ENCODE assay signal across 8 cellular contexts in genomic region chr17:82536220-82537201, GRCh38. TPM values are rescaled to one million over a fixed set of nuclear protein-coding genes. Genes with fewer than 3 reads are reported as not detected.
DNase-seq lines count a peak whose midpoint lies in the region; ATAC-seq and TF ChIP-seq lines count a peak whose summit lies in the region.

No MANE protein-coding gene starts in this region.

- no peak overlapping the region for H3K9ac ChIP-seq in PC-3 (ENCODE audit: low read length)

- H3K36me3 Mint-ChIP-seq in endothelial cell (ENCODE audit: low read depth, unreplicated experiment): no peaks in the 10 kb centered on the region
- peaks cover 16% of the 10 kb centered on the region for H3K36me3 Mint-ChIP-seq in nephron progenitor cell (ENCODE audit: low read depth)

- peaks cover 100% of the 10 kb centered on the region for H3K79me2 ChIP-seq in PC-3 (ENCODE audit: low read length)

- H3K36me3 ChIP-seq in PC-3 (ENCODE audit: low read depth, low read length): no peaks in the 10 kb centered on the region

- DNase-seq in PC-3: peak; percentile 36
- peak; percentile 13 for DNase-seq in endothelial cell (ENCODE audit: low spot score)
- no peak for DNase-seq in nephron progenitor cell
- DNase-seq in stimulated activated CD4-positive, alpha-beta T cell treated with anti-CD3 and anti-CD28 coated beads, Interleukin-2, amount 100 ng/mL, for 24 hours: no peak
- no peak for DNase-seq in cerebellar nuclear complex (lab: John Stamatoyannopoulos, UW)

- H3F3A ChIP-seq in PC-3 (ENCODE audit: low read length, unreplicated experiment): peaks cover under 1% of the 10 kb centered on the region

- no peak overlapping the region for H2AFZ ChIP-seq in PC-3 (ENCODE audit: low read length)

- 0 out of 2 replicates have a peak overlapping the region, but pooled peaks have one; percentile 5 for H3K27ac ChIP-seq in C4-2B
- peak overlapping the region; percentile 10 for H3K27ac ChIP-seq in PC-3 (ENCODE audit: low read length)

- no peak overlapping the region for H3K4me3 ChIP-seq in PC-3 (ENCODE audit: low read length)

- POLR2A ChIA-PET in PC-3 (lab: Charles Lee; ENCODE audit: unreplicated experiment): no interaction called here

- no peaks in the 10 kb centered on the region for H3K9me3 Mint-ChIP-seq in endothelial cell (ENCODE audit: unreplicated experiment)
- no peaks in the 10 kb centered on the region for H3K9me3 Mint-ChIP-seq in nephron progenitor cell

- TF ChIP-seq CTCF in C4-2B (conservative IDR thresholded peaks at IDR 0.05) (no peak), PC-3 (conservative IDR thresholded peaks at IDR 0.05; ENCODE audit: low read depth, low read length) (no peak), endothelial cell (IDR thresholded peaks at IDR 0.05; ENCODE audit: unreplicated experiment) (no peak), nephron progenitor cell (IDR thresholded peaks at IDR 0.05) (no peak)

- no peaks in the 10 kb centered on the region for H3K27me3 ChIP-seq in PC-3 (ENCODE audit: low read length)

- H3K27ac Mint-ChIP-seq in endothelial cell (ENCODE audit: unreplicated experiment) (peak overlapping the region; percentile 92), nephron progenitor cell (peak overlapping the region; percentile 97)

- peak; percentile 29; the same call in 1 of the 2 replicates for ATAC-seq in PC-3
- ATAC-seq in GM18511 (IDR thresholded peaks at IDR 0.05; ENCODE audit: unreplicated experiment): no peak
- ATAC-seq in GM21737 (IDR thresholded peaks at IDR 0.05; ENCODE audit: unreplicated experiment): no peak

- no peaks in the 10 kb centered on the region for H3K9me3 ChIP-seq in PC-3 (ENCODE audit: low read length)

- H3K4me3 Mint-ChIP-seq in endothelial cell (ENCODE audit: unreplicated experiment): no peak overlapping the region
- no peak overlapping the region for H3K4me3 Mint-ChIP-seq in nephron progenitor cell

- CTCF ChIA-PET in PC-3 (lab: Charles Lee): interaction anchor here (0.7 kb wide), 1 partner anchor 114 kb away, joined by 3 read pairs; no protein-coding TSS in a partner anchor

- H3K4me2 ChIP-seq in PC-3 (ENCODE audit: low read length): peak overlapping the region; percentile 28; the same call in 1 of the 2 replicates

- H3K4me1 Mint-ChIP-seq in endothelial cell (ENCODE audit: unreplicated experiment) (peaks cover 27% of the 10 kb centered on the region), nephron progenitor cell (peaks cover 48% of the 10 kb centered on the region)

- BruUV-seq in PC-3 (replicated peaks; lab: Mats Ljungman, UMichigan): no TSS peak

- H4K20me1 ChIP-seq in PC-3 (ENCODE audit: low read length): peaks cover 46% of the 10 kb centered on the region

- peaks cover 2% of the 10 kb centered on the region for H3K27me3 Mint-ChIP-seq in endothelial cell (ENCODE audit: unreplicated experiment)
- H3K27me3 Mint-ChIP-seq in nephron progenitor cell (ENCODE audit: low read depth, poor library complexity): no peaks in the 10 kb centered on the region

- no peaks in the 10 kb centered on the region for H3K9me2 ChIP-seq in PC-3 (replicated peaks; ENCODE audit: low read length)

- intact Hi-C loops in PC-3 (cut with micrococcal nuclease): no loop called here

- peaks cover 25% of the 10 kb centered on the region for H3K4me1 ChIP-seq in PC-3 (ENCODE audit: insufficient read depth, low read length)

RNA-seq across cellular contexts. Expression of gene FOXK2, which starts 17.0 kb away (rescaled TPM):
- 60.5 and 71.0 TPM in 2 replicates for total RNA-seq in PC-3 (2014; rRNA removed)
- 64.3 TPM for total RNA-seq in endothelial cell (ENCODE audit: unreplicated experiment)

Comparison
In these comparisons a context has a peak if more than half of its experiments do, and no peak if none do; other contexts are left out.
1. DNase-seq: peak in PC-3 (single experiment) and endothelial cell (single experiment); none in nephron progenitor cell (single experiment), stimulated activated CD4-positive, alpha-beta T cell treated with anti-CD3 and anti-CD28 coated beads, Interleukin-2, amount 100 ng/mL, for 24 hours (0 of 2) and cerebellar nuclear complex (0 of 2).